In genomic region chr17:78359216-78359935, GRCh38 we compare ENCODE assay signal across 1 cellular context.
TF ChIP-seq lines count a peak whose summit lies in the region.

No MANE protein-coding gene starts in this region.

TF ChIP-seq in SK-N-SH, 30 proteins besides CTCF, POLR2A, EP300 and RAD21 (continued from another document):
- no peak for TF ChIP-seq USF2 (IDR thresholded peaks at IDR 0.05; ENCODE audit: borderline replicate concordance, low read depth, low read length)
- no peak for TF ChIP-seq EZH2phosphoT487 (IDR thresholded peaks at IDR 0.05; ENCODE audit: borderline replicate concordance, low read depth)
- TF ChIP-seq MXI1 (IDR thresholded peaks at IDR 0.05; ENCODE audit: low read depth, low read length), result no peak; the same call in 1 of the 2 replicates
- TF ChIP-seq TEAD4 (IDR thresholded peaks at IDR 0.05; ENCODE audit: borderline replicate concordance, insufficient read depth), result no peak
- 0 out of 2 replicates have a peak, but pooled peaks have one; percentile 16 for TF ChIP-seq SIN3A (IDR thresholded peaks at IDR 0.05; ENCODE audit: borderline replicate concordance, low read depth, low read length)
- TF ChIP-seq, protein P1, sequence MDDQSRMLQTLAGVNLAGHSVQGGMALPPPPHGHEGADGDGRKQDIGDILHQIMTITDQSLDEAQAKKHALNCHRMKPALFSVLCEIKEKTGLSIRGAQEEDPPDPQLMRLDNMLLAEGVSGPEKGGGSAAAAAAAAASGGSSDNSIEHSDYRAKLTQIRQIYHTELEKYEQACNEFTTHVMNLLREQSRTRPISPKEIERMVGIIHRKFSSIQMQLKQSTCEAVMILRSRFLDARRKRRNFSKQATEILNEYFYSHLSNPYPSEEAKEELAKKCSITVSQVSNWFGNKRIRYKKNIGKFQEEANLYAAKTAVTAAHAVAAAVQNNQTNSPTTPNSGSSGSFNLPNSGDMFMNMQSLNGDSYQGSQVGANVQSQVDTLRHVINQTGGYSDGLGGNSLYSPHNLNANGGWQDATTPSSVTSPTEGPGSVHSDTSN (IDR thresholded peaks at IDR 0.05), result no peak
- no peak for TF ChIP-seq YY1 (IDR thresholded peaks at IDR 0.05; ENCODE audit: low read depth)
- no peak for TF ChIP-seq RXRA (IDR thresholded peaks at IDR 0.05; ENCODE audit: borderline replicate concordance, low read depth)
